ENCODE assay signal across 11 cellular contexts in genomic region chr12:113203852-113204760, GRCh38. TPM values are rescaled to one million over a fixed set of nuclear protein-coding genes. Genes with fewer than 3 reads are reported as not detected.
DNase-seq lines count a peak whose midpoint lies in the region; ATAC-seq and TF ChIP-seq lines count a peak whose summit lies in the region.
"Had no signal": no experiment of that assay in that cellular context is flagged by ENCODE, and none has a peak within 500 bp of the region (broad histone marks: within the 10 kb centered on the region; RNA-seq: fewer than 3 reads in every experiment).

No MANE protein-coding gene starts in this region.

- H3K14ac ChIP-seq in mesenchymal stem cell (ENCODE audit: low read length in 2 of 2), result no peak overlapping the region

- peak; percentile 91 for DNase-seq in DMS 273 (lab: John Stamatoyannopoulos, UW; ENCODE audit: unreplicated experiment)
- DNase-seq in WTC11 (ENCODE audit: low spot score), result no peak
- DNase-seq in mesenchymal stem cell, result peak; percentile 43
- DNase-seq in H4 (ENCODE audit: low spot score), result no peak
- DNase-seq in omental fat pad (ENCODE audit: low spot score), result no peak
- DNase-seq: activated naive CD8-positive, alpha-beta T cell treated with anti-CD3 and anti-CD28 coated beads, Interleukin-2, amount 10 ng/mL, durations not matched to agents 7 days and 5 days; colonic mucosa; NCI-H1436 had no signal

- no peak overlapping the region for H3K27ac ChIP-seq in mesenchymal stem cell (ENCODE audit: low read length, poor library complexity, severe bottlenecking)
- H3K27ac ChIP-seq: colonic mucosa had no signal

- H2BK15ac ChIP-seq in mesenchymal stem cell (ENCODE audit: low read depth, poor library complexity, severe bottlenecking), result peak overlapping the region; percentile 40

- no peak overlapping the region for H3K4me3 ChIP-seq in mesenchymal stem cell (ENCODE audit: insufficient read depth in 1 of 2, low read depth in 1 of 2, low read length in 2 of 2)
- H3K4me3 ChIP-seq: colonic mucosa had no signal

- peaks cover 8% of the 10 kb centered on the region for H3K4me1 ChIP-seq in mesenchymal stem cell (ENCODE audit: control insufficient read depth, insufficient read depth, low read depth, low read length)
- H3K4me1 ChIP-seq: colonic mucosa had no signal

- H2BK12ac ChIP-seq in mesenchymal stem cell (ENCODE audit: low read length in 2 of 2), result peak overlapping the region in 1 of 2 experiments; percentile 48

- peaks cover 17 to 30% (median 29%) of the 10 kb centered on the region in 3 donors for H3K4me1 Mint-ChIP-seq in IgD-negative memory B cell
- peaks cover 7% of the 10 kb centered on the region for H3K4me1 Mint-ChIP-seq in WTC11

- peaks cover 0 to 4% of the 10 kb centered on the region in 2 experiments for H3K36me3 ChIP-seq in mesenchymal stem cell (ENCODE audit: control insufficient read depth in 1 of 2, insufficient read depth in 2 of 2, low read depth in 1 of 2, low read length in 2 of 2)
- H3K36me3 ChIP-seq: colonic mucosa had no signal

- H3K23ac ChIP-seq in mesenchymal stem cell (ENCODE audit: low read length in 2 of 2), result no peak overlapping the region

- ATAC-seq in WTC11, result no peak
- no peak for ATAC-seq in omental fat pad (ENCODE audit: low FRiP score)
- no peak for ATAC-seq in HG03432 (IDR thresholded peaks at IDR 0.05; ENCODE audit: unreplicated experiment)

- H3K4me3 Mint-ChIP-seq in IgD-negative memory B cell (no peak overlapping the region), WTC11 (no peak overlapping the region)
- H3K4me3 Mint-ChIP-seq: activated naive CD8-positive, alpha-beta T cell treated with anti-CD3 and anti-CD28 coated beads, Interleukin-2, amount 10 ng/mL, durations not matched to agents 7 days and 5 days had no signal

- H3K18ac ChIP-seq in mesenchymal stem cell (ENCODE audit: low read depth in 1 of 2, low read length in 2 of 2), result peak overlapping the region in 1 of 2 experiments; percentile 55

- H3K36me3 Mint-ChIP-seq in IgD-negative memory B cell (peaks cover 2% of the 10 kb centered on the region), WTC11 (peaks cover 6% of the 10 kb centered on the region)
- H3K36me3 Mint-ChIP-seq: activated naive CD8-positive, alpha-beta T cell treated with anti-CD3 and anti-CD28 coated beads, Interleukin-2, amount 10 ng/mL, durations not matched to agents 7 days and 5 days had no signal

- no peak for TF ChIP-seq CTCF in WTC11 (IDR thresholded peaks at IDR 0.05)
- no peak for TF ChIP-seq CTCF in omental fat pad (IDR thresholded peaks at IDR 0.05)

- H2AFZ ChIP-seq in mesenchymal stem cell (ENCODE audit: low read depth, low read length), result no peak overlapping the region

- H4K8ac ChIP-seq in mesenchymal stem cell (ENCODE audit: low read length), result peak overlapping the region; percentile 1

- H3K9me3 ChIP-seq in mesenchymal stem cell (ENCODE audit: control insufficient read depth, low read length), result no peaks in the 10 kb centered on the region
- H3K9me3 ChIP-seq: colonic mucosa had no signal

- H2AK5ac ChIP-seq in mesenchymal stem cell (ENCODE audit: low read length, severe bottlenecking), result no peak overlapping the region

- H3K27ac Mint-ChIP-seq in IgD-negative memory B cell (peak overlapping the region in 2 of 3 donors; percentile 36 to 50), WTC11 (peak overlapping the region; percentile 48; the same call in 1 of the 2 replicates)
- H3K27ac Mint-ChIP-seq: activated naive CD8-positive, alpha-beta T cell treated with anti-CD3 and anti-CD28 coated beads, Interleukin-2, amount 10 ng/mL, durations not matched to agents 7 days and 5 days had no signal

- H3K27me3 ChIP-seq in mesenchymal stem cell (ENCODE audit: control insufficient read depth in 1 of 2, insufficient read depth in 1 of 2, low read length in 2 of 2), result no peaks in the 10 kb centered on the region
- H3K27me3 ChIP-seq: colonic mucosa had no signal

- H3K27me3 Mint-ChIP-seq in IgD-negative memory B cell (no peaks in the 10 kb centered on the region), WTC11 (ENCODE audit: low read depth) (no peaks in the 10 kb centered on the region; the same call in 1 of the 2 replicates)

- H2BK5ac ChIP-seq in mesenchymal stem cell (ENCODE audit: low read depth, low read length, poor library complexity, severe bottlenecking), result no peak overlapping the region

- 92% methylated on average over 7 of the region's 8 CpGs for WGBS in mesenchymal stem cell

- CTCF ChIA-PET in WTC11 (lab: Charles Lee), result interaction anchor here (0.7 to 1.2 kb wide), 2 partner anchors 29 to 634 kb away, joined by 3 read pairs; no protein-coding TSS in a partner anchor

- POLR2A ChIA-PET in WTC11 (lab: Charles Lee), result interaction anchor here (0.5 kb wide), 2 partner anchors 14 to 343 kb away, joined by 3 to 6 read pairs; no protein-coding TSS in a partner anchor

- H3K4me2 ChIP-seq in mesenchymal stem cell (ENCODE audit: low read length, poor library complexity, severe bottlenecking), result no peak overlapping the region

- H3K9me3 Mint-ChIP-seq in IgD-negative memory B cell (no peaks in the 10 kb centered on the region), WTC11 (peaks cover 6% of the 10 kb centered on the region)
- H3K9me3 Mint-ChIP-seq: activated naive CD8-positive, alpha-beta T cell treated with anti-CD3 and anti-CD28 coated beads, Interleukin-2, amount 10 ng/mL, durations not matched to agents 7 days and 5 days had no signal

- no peaks in the 10 kb centered on the region for H3K79me1 ChIP-seq in mesenchymal stem cell (replicated peaks; ENCODE audit: low read length, poor library complexity, severe bottlenecking)

- no peak overlapping the region for H2BK120ac ChIP-seq in mesenchymal stem cell (ENCODE audit: low read depth, low read length)

- no peak overlapping the region for H3K9ac ChIP-seq in mesenchymal stem cell (ENCODE audit: low read length)

- H3K4ac ChIP-seq in mesenchymal stem cell (ENCODE audit: low read depth in 1 of 2, low read length in 2 of 2), result peak overlapping the region in 1 of 2 experiments; percentile 10

- H4K91ac ChIP-seq in mesenchymal stem cell (ENCODE audit: low read length), result no peak overlapping the region

TF ChIP-seq in WTC11, 78 proteins besides CTCF, POLR2A, EP300 and RAD21:
- TF ChIP-seq OVOL2 (CRISPR knock-in tag; IDR thresholded peaks at IDR 0.05; ENCODE audit: borderline replicate concordance) (no peak), ZNF121 (CRISPR knock-in tag; IDR thresholded peaks at IDR 0.05) (0 out of 2 replicates have a peak, but pooled peaks have one; percentile 23)

RNA-seq across cellular contexts. Expression of gene TPCN1, which starts 17.2 kb away (rescaled TPM):
- polyA plus RNA-seq in IgD-negative memory B cell, result 17.4 TPM
- total RNA-seq in WTC11 (2021) (29.0 to 32.7 TPM (median 30.7 TPM) in 3 replicates), omental fat pad (10 to 100 TPM; 29.4 to 52.0 (median 33.5) TPM)
- polyA plus RNA-seq in mesenchymal stem cell (2013, experiment 1 of 2), result 57.5 TPM
- 58.5 TPM for polyA plus RNA-seq in mesenchymal stem cell (2013, experiment 2 of 2)
- total RNA-seq in H4 (2014; rRNA removed; shearing (Covaris generic)), result 5.3 and 5.4 TPM in 2 replicates

RNA-seq across cellular contexts. Expression of gene RITA1, which starts 18.6 kb away (rescaled TPM):
- 24.1 TPM for polyA plus RNA-seq in IgD-negative memory B cell
- total RNA-seq in WTC11 (2021), result 26.4 to 29.3 TPM (median 27.1 TPM) in 3 replicates
- 15.4 TPM for polyA plus RNA-seq in mesenchymal stem cell (2013, experiment 1 of 2)
- polyA plus RNA-seq in mesenchymal stem cell (2013, experiment 2 of 2), result 14.6 TPM
- total RNA-seq in H4 (2014; rRNA removed; shearing (Covaris generic)), result 17.9 and 20.8 TPM in 2 replicates
- 10 to 100 TPM in 3 of 4 donors, 1 to 10 TPM in 1; 7.9 to 14.3 (median 11.5) TPM for total RNA-seq in omental fat pad

RNA-seq across cellular contexts. Expression of gene DDX54, which starts 18.8 kb away (rescaled TPM):
- polyA plus RNA-seq in IgD-negative memory B cell, result 34.2 TPM
- total RNA-seq in WTC11 (2021), result 120 to 151 TPM (median 123 TPM) in 3 replicates
- polyA plus RNA-seq in mesenchymal stem cell (2013, experiment 1 of 2), result 34.2 TPM
- 36.4 TPM for polyA plus RNA-seq in mesenchymal stem cell (2013, experiment 2 of 2)
- total RNA-seq in H4 (2014; rRNA removed; shearing (Covaris generic)), result 24.4 and 45.0 TPM in 2 replicates
- 10 to 100 TPM; 42.4 to 67.0 (median 51.8) TPM for total RNA-seq in omental fat pad

RNA-seq across cellular contexts. Expression of gene CFAP73, which starts 54.6 kb away (rescaled TPM):
- not detected for polyA plus RNA-seq in IgD-negative memory B cell
- total RNA-seq in WTC11 (2021), result 0.30 to 0.94 TPM (median 0.37 TPM) in 3 replicates
- not detected for polyA plus RNA-seq in mesenchymal stem cell (2013, experiment 1 of 2)
- polyA plus RNA-seq in mesenchymal stem cell (2013, experiment 2 of 2), result 0.03 TPM
- total RNA-seq in H4 (2014; rRNA removed; shearing (Covaris generic)), result not detected in 2 replicates
- not detected for total RNA-seq in omental fat pad
- total RNA-seq: subcutaneous adipose tissue had no signal

Comparison
In these comparisons a context has a peak if more than half of its experiments do, and no peak if none do; other contexts are left out.
1. DNase-seq: peak in DMS 273 (single experiment) and mesenchymal stem cell (single experiment); none in WTC11 (single experiment), H4 (single experiment) and omental fat pad (single experiment).